Comparison of ENCODE assay signal across 8 cellular contexts in the genomic region with DNA sequence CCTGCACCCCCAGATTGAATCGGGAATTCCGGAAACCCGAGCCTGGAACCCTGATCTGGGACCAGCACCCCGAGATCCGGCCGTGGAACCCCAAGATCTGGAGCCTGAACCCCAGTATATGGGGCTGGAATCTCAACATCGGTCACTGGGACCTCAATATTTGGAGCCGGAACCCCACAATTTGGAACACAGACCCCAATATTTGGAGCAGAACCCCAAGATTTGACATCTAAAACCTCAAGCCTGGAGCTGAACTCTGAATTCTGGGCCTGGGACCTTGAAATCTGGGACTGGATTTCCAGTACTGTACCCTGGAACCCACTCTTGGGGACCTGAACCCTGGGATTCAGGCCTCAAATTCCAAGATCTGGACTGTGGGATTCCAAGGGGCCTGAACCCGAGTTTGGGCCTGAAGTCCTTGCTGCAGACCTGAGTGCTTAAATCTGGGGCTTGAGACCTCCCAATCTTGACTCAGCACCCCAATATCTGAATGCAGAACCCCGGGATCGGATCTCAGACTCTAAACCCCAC. TPM values are rescaled to one million over a fixed set of nuclear protein-coding genes. Genes with fewer than 3 reads are reported as not detected.
DNase-seq lines count a peak whose midpoint lies in the region; ATAC-seq and TF ChIP-seq lines count a peak whose summit lies in the region.

No MANE protein-coding gene starts in this region.

- CTCF ChIA-PET in activated naive CD4-positive, alpha-beta T cell treated with anti-CD3 and anti-CD28 coated beads, Interleukin-2, amount 10 ng/mL, durations not matched to agents 7 days and 5 days (lab: Charles Lee), result no interaction called here

- no peak for TF ChIP-seq POLR2A in transverse colon (IDR thresholded peaks at IDR 0.05)

- peaks cover 33% of the 10 kb centered on the region for H3K4me1 Mint-ChIP-seq in activated naive CD4-positive, alpha-beta T cell treated with anti-CD3 and anti-CD28 coated beads, Interleukin-2, amount 10 ng/mL, durations not matched to agents 7 days and 5 days

- H3K36me3 ChIP-seq in lower lobe of right lung (peaks cover 13% of the 10 kb centered on the region), transverse colon (no peaks in the 10 kb centered on the region)

- H3K27ac Mint-ChIP-seq in activated naive CD4-positive, alpha-beta T cell treated with anti-CD3 and anti-CD28 coated beads, Interleukin-2, amount 10 ng/mL, durations not matched to agents 7 days and 5 days, result no peak overlapping the region

- DNase-seq in activated naive CD4-positive, alpha-beta T cell treated with anti-CD3 and anti-CD28 coated beads, Interleukin-2, amount 10 ng/mL, durations not matched to agents 7 days and 5 days, result no peak
- no peak for DNase-seq in activated naive CD4-positive, alpha-beta T cell treated with Interleukin-2 at 50 U/mL for 16 hours
- no peak for DNase-seq in astrocyte of the spinal cord (ENCODE audit: low read depth, low spot score)
- DNase-seq in lower lobe of right lung, result no peak
- DNase-seq in transverse colon, result no peak
- DNase-seq in GF-D8 (lab: John Stamatoyannopoulos, UW), result no peak

- peaks cover 25% of the 10 kb centered on the region for H3K4me1 ChIP-seq in lower lobe of right lung
- H3K4me1 ChIP-seq in transverse colon, result peaks cover 12 to 34% (median 33%) of the 10 kb centered on the region in 4 donors

- TF ChIP-seq EP300 in transverse colon (IDR thresholded peaks at IDR 0.05; ENCODE audit: low read depth), result no peak

- H3K27ac ChIP-seq in lower lobe of right lung (peak overlapping the region; percentile 67), transverse colon (peak overlapping the region; percentile 78 to 90 (median 82))

- peak overlapping the region; percentile 65 for H3K4me3 Mint-ChIP-seq in activated naive CD4-positive, alpha-beta T cell treated with anti-CD3 and anti-CD28 coated beads, Interleukin-2, amount 10 ng/mL, durations not matched to agents 7 days and 5 days

- no peaks in the 10 kb centered on the region for H3K27me3 ChIP-seq in lower lobe of right lung (ENCODE audit: low read depth)
- H3K27me3 ChIP-seq in transverse colon, result no peaks in the 10 kb centered on the region

- H3K9me3 Mint-ChIP-seq in activated naive CD4-positive, alpha-beta T cell treated with anti-CD3 and anti-CD28 coated beads, Interleukin-2, amount 10 ng/mL, durations not matched to agents 7 days and 5 days, result no peaks in the 10 kb centered on the region

- in situ Hi-C loops in astrocyte of the spinal cord (cut with HindIII; ENCODE audit: low sequenced_read_pairs) (no loop called here), transverse colon (cut with MboI; ENCODE audit: low pct_ligation_motif_present in 1 of 4, low pct_unique_long_range_greater_than_20kb in 1 of 4, low sequenced_read_pairs in 3 of 4) (loop anchor here in 3 of 4 donors (10.0 kb wide), 2 partner anchors 52 to 242 kb away; no protein-coding TSS in a partner anchor)

- peaks cover 10% of the 10 kb centered on the region for H3K36me3 Mint-ChIP-seq in activated naive CD4-positive, alpha-beta T cell treated with anti-CD3 and anti-CD28 coated beads, Interleukin-2, amount 10 ng/mL, durations not matched to agents 7 days and 5 days

- WGBS in transverse colon (ENCODE audit: low coverage in 1 of 2), 2 donors, result 18% methylated on average over 10 of the region's 11 CpGs; no CpG with 5 or more reads in 1 of the 2 donors

- no peak for TF ChIP-seq CTCF in astrocyte of the spinal cord (IDR thresholded peaks at IDR 0.05; ENCODE audit: low read depth, low read length)
- TF ChIP-seq CTCF in lower lobe of right lung (IDR thresholded peaks at IDR 0.05), result no peak
- no peak for TF ChIP-seq CTCF in transverse colon (IDR thresholded peaks at IDR 0.05)

- H3K9me3 ChIP-seq in lower lobe of right lung, result no peaks in the 10 kb centered on the region
- no peaks in the 10 kb centered on the region for H3K9me3 ChIP-seq in transverse colon

- H3K4me3 ChIP-seq in astrocyte of the spinal cord (ENCODE audit: low read depth, low read length) (peak overlapping the region; percentile 63), lower lobe of right lung (peak overlapping the region; percentile 54), transverse colon (peak overlapping the region; percentile 64 to 93 (median 77))

- intact Hi-C loops in lower lobe of right lung (cut with DNase I), result no loop called here
- intact Hi-C loops in transverse colon (cut with DNase I; ENCODE audit: low total_unique reads), result loop anchor here (10.0 kb wide), 1 partner anchor 192 kb away; a partner anchor contains a TSS

- no peaks in the 10 kb centered on the region for H3K27me3 Mint-ChIP-seq in activated naive CD4-positive, alpha-beta T cell treated with anti-CD3 and anti-CD28 coated beads, Interleukin-2, amount 10 ng/mL, durations not matched to agents 7 days and 5 days

- ATAC-seq in lower lobe of right lung (no peak), esophagus mucosa (no peak), GM18867 (IDR thresholded peaks at IDR 0.05; ENCODE audit: unreplicated experiment) (no peak)

RNA-seq across cellular contexts. Expression of a gene that starts 0.6 kb away (rescaled TPM):
- 14.6 TPM for total RNA-seq in lower lobe of right lung
- total RNA-seq in transverse colon, result 10 to 100 TPM; 12.1 to 48.6 (median 16.6) TPM
- 7.7 TPM for total RNA-seq in esophagus mucosa

RNA-seq across cellular contexts. Expression of a gene that starts 28.7 kb away (rescaled TPM):
- total RNA-seq in lower lobe of right lung (460 TPM), transverse colon (10 to 100 TPM; 25.6 to 81.5 (median 52.2) TPM), esophagus mucosa (4.1 TPM)

RNA-seq across cellular contexts. Expression of a gene that starts 34.5 kb away (rescaled TPM):
- total RNA-seq in lower lobe of right lung, result 43.3 TPM
- total RNA-seq in transverse colon, result 1 to 10 TPM in 1 of 4 donors, not detected in 3; 9.4 TPM
- total RNA-seq in esophagus mucosa, result 0.96 TPM

RNA-seq across cellular contexts. Expression of a gene that starts 36.5 kb away (rescaled TPM):
- total RNA-seq in lower lobe of right lung, result 17.2 TPM
- total RNA-seq in transverse colon, result 10 to 100 TPM in 3 of 4 donors, 1 to 10 TPM in 1; 7.5 to 29.5 (median 13.1) TPM
- 4.2 TPM for total RNA-seq in esophagus mucosa

RNA-seq across cellular contexts. Expression of a gene that starts 58.2 kb away (rescaled TPM):
- total RNA-seq in lower lobe of right lung, result 14.4 TPM
- 10 to 100 TPM; 30.3 to 83.8 (median 55.4) TPM for total RNA-seq in transverse colon
- 10.2 TPM for total RNA-seq in esophagus mucosa
